ENCODE assay signal across 4 cellular contexts in the genomic region with DNA sequence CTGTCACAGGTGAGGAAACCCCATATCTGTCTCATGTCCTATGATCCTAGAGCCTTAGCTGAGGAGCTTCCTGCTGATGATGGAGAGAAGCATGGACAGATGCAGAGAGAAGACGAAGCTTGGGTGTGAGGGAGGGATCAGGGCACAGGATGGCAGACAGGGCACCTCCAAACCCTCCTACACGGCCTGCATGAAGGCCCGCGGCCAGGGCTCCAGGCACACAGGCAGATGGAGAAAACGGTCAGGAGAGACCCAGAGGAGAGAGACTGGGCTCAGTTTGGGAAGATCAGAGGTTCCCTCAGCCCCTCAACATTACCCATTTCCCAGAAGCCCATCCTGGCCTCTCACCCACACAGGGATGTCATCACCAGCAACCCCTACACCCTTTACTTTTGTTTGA. TPM values are rescaled to one million over a fixed set of nuclear protein-coding genes. Genes with fewer than 3 reads are reported as not detected.
"Had no signal": no experiment of that assay in that cellular context is flagged by ENCODE, and none has a peak within 500 bp of the region (broad histone marks: within the 10 kb centered on the region; RNA-seq: fewer than 3 reads in every experiment).

No MANE protein-coding gene starts in this region.

RNA-seq across cellular contexts. Expression of gene KIR2DL3, which starts 5.8 kb away (rescaled TPM):
- total RNA-seq: LHCN-M2, M059J, MCF 10A, NCI-H460 had no signal

RNA-seq across cellular contexts. Expression of gene KIR3DL3, which starts 19.8 kb away (rescaled TPM):
- total RNA-seq: LHCN-M2, M059J, MCF 10A, NCI-H460 had no signal

RNA-seq across cellular contexts. Expression of gene KIR2DL1, which starts 25.5 kb away (rescaled TPM):
- total RNA-seq: LHCN-M2, M059J, MCF 10A, NCI-H460 had no signal

RNA-seq across cellular contexts. Expression of gene KIR2DL4, which starts 59.3 kb away (rescaled TPM):
- total RNA-seq: LHCN-M2, M059J, MCF 10A, NCI-H460 had no signal
